Comparison of ENCODE assay signal across 13 cellular contexts in genomic region chr14:61385002-61385685, GRCh38.
DNase-seq lines count a peak whose midpoint lies in the region; ATAC-seq lines count a peak whose summit lies in the region.
"Had no signal": no experiment of that assay in that cellular context is flagged by ENCODE, and none has a peak within 500 bp of the region (broad histone marks: within the 10 kb centered on the region; RNA-seq: fewer than 3 reads in every experiment).

No MANE protein-coding gene starts in this region.

- peak overlapping the region; percentile 61 for H3K27ac ChIP-seq in thymus (ENCODE audit: low read depth)
- H3K27ac ChIP-seq: epithelial cell of prostate, stomach had no signal

- H3K9me3 ChIP-seq in thymus (ENCODE audit: control insufficient read depth) = no peaks in the 10 kb centered on the region
- H3K9me3 ChIP-seq: stomach had no signal

- peaks cover 3% of the 10 kb centered on the region for H3K36me3 ChIP-seq in thymus (ENCODE audit: control insufficient read depth, insufficient read depth)
- H3K36me3 ChIP-seq: stomach had no signal

- H3K4me3 ChIP-seq in thymus (ENCODE audit: low read length) = peak overlapping the region; percentile 17
- H3K4me3 ChIP-seq: stomach had no signal

- DNase-seq in stimulated activated CD4-positive, alpha-beta T cell treated with anti-CD3 and anti-CD28 coated beads, Interleukin-15, amount 100 ng/mL, for 24 hours = peak; percentile 51
- DNase-seq in stimulated activated CD4-positive, alpha-beta T cell treated with anti-CD3 and anti-CD28 coated beads, Interleukin-4, amount 100 ng/mL, for 1 hour = no peak
- peak; percentile 45 for DNase-seq in T-helper 9 cell
- DNase-seq in central memory CD8-positive, alpha-beta T cell (ENCODE audit: low spot score in 2 of 2) = peak; percentile 38 to 74
- DNase-seq in sciatic nerve (ENCODE audit: low spot score) = no peak
- no peak for DNase-seq in NCI-H748 treated with DMSO at 0.1 percent for 48 hours (lab: John Stamatoyannopoulos, UW)
- DNase-seq in NCI-H2171 (lab: John Stamatoyannopoulos, UW) = no peak
- DNase-seq: KG1, NCI-H2029 treated with DMSO at 0.1 percent for 48 hours, stomach, SW 1271 had no signal

- no peaks in the 10 kb centered on the region for H3K9me3 Mint-ChIP-seq in central memory CD8-positive, alpha-beta T cell

- H3K4me1 ChIP-seq in thymus (ENCODE audit: control insufficient read depth, insufficient read depth, low read length) = peaks cover 10% of the 10 kb centered on the region

- H3K27ac Mint-ChIP-seq in central memory CD8-positive, alpha-beta T cell (ENCODE audit: low read depth) = no peak overlapping the region

- H3K27me3 Mint-ChIP-seq in central memory CD8-positive, alpha-beta T cell = no peaks in the 10 kb centered on the region

- ATAC-seq in central memory CD8-positive, alpha-beta T cell (replicated peaks; ENCODE audit: extremely low read depth, poor library complexity, severe bottlenecking) = peak; percentile 63
- no peak for ATAC-seq in sciatic nerve

- H3K36me3 Mint-ChIP-seq in central memory CD8-positive, alpha-beta T cell (ENCODE audit: insufficient read depth) = peaks cover 20% of the 10 kb centered on the region

- H3K4me1 Mint-ChIP-seq in central memory CD8-positive, alpha-beta T cell = peaks cover 17% of the 10 kb centered on the region

- no peaks in the 10 kb centered on the region for H3K27me3 ChIP-seq in thymus (ENCODE audit: control insufficient read depth, insufficient read depth)
- H3K27me3 ChIP-seq: stomach had no signal

- 6% methylated on average over 6 of the region's 6 CpGs for WGBS in thymus

- intact Hi-C loops in sciatic nerve (cut with DNase I) = no loop called here

- no peak overlapping the region for H3K4me3 Mint-ChIP-seq in central memory CD8-positive, alpha-beta T cell

Comparison
In these comparisons a context has a peak if more than half of its experiments do, and no peak if none do; other contexts are left out.
1. DNase-seq: peak in stimulated activated CD4-positive, alpha-beta T cell treated with anti-CD3 and anti-CD28 coated beads, Interleukin-15, amount 100 ng/mL, for 24 hours (single experiment), T-helper 9 cell (single experiment) and central memory CD8-positive, alpha-beta T cell (2 of 2); none in stimulated activated CD4-positive, alpha-beta T cell treated with anti-CD3 and anti-CD28 coated beads, Interleukin-4, amount 100 ng/mL, for 1 hour (single experiment), sciatic nerve (single experiment), NCI-H748 treated with DMSO at 0.1 percent for 48 hours (single experiment) and NCI-H2171 (single experiment).